1 cellular context compared by ENCODE assay signal in genomic region chr16:56608876-56609462, GRCh38.
TF ChIP-seq lines count a peak whose summit lies in the region.

No MANE protein-coding gene starts in this region.

TF ChIP-seq in HepG2, 621 proteins besides CTCF, POLR2A, EP300 and RAD21 (continues in another document):
- TF ChIP-seq ZHX1 (CRISPR knock-in tag; IDR thresholded peaks at IDR 0.05; ENCODE audit: low read depth): 0 out of 2 replicates have a peak, but pooled peaks have one; percentile 21
- TF ChIP-seq ZNF180 (CRISPR knock-in tag; IDR thresholded peaks at IDR 0.05; ENCODE audit: borderline replicate concordance, low read depth): 0 out of 2 replicates have a peak, but pooled peaks have one; percentile 59
- no peak for TF ChIP-seq ATF7 (IDR thresholded peaks at IDR 0.05)
- peak; percentile 40; the same call in 1 of the 2 replicates for TF ChIP-seq ATF7 (CRISPR knock-in tag; IDR thresholded peaks at IDR 0.05)
- TF ChIP-seq ARHGAP35 (CRISPR knock-in tag; IDR thresholded peaks at IDR 0.05; ENCODE audit: borderline replicate concordance): peak; percentile 15; the same call in 1 of the 2 replicates
- 0 out of 2 replicates have a peak, but pooled peaks have one; percentile 43 for TF ChIP-seq ZNF552 (CRISPR knock-in tag; IDR thresholded peaks at IDR 0.05; ENCODE audit: borderline replicate concordance)
- TF ChIP-seq, protein P1, sequence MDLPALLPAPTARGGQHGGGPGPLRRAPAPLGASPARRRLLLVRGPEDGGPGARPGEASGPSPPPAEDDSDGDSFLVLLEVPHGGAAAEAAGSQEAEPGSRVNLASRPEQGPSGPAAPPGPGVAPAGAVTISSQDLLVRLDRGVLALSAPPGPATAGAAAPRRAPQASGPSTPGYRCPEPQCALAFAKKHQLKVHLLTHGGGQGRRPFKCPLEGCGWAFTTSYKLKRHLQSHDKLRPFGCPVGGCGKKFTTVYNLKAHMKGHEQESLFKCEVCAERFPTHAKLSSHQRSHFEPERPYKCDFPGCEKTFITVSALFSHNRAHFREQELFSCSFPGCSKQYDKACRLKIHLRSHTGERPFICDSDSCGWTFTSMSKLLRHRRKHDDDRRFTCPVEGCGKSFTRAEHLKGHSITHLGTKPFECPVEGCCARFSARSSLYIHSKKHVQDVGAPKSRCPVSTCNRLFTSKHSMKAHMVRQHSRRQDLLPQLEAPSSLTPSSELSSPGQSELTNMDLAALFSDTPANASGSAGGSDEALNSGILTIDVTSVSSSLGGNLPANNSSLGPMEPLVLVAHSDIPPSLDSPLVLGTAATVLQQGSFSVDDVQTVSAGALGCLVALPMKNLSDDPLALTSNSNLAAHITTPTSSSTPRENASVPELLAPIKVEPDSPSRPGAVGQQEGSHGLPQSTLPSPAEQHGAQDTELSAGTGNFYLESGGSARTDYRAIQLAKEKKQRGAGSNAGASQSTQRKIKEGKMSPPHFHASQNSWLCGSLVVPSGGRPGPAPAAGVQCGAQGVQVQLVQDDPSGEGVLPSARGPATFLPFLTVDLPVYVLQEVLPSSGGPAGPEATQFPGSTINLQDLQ (CRISPR knock-in tag; IDR thresholded peaks at IDR 0.05): 0 out of 2 replicates have a peak, but pooled peaks have one; percentile 27
- TF ChIP-seq MTA1 (CRISPR knock-in tag; IDR thresholded peaks at IDR 0.05; ENCODE audit: borderline replicate concordance): 0 out of 2 replicates have a peak, but pooled peaks have one; percentile 26
- TF ChIP-seq TOPORS (CRISPR knock-in tag; IDR thresholded peaks at IDR 0.05): 0 out of 2 replicates have a peak, but pooled peaks have one; percentile 19
- TF ChIP-seq SUZ12 (IDR thresholded peaks at IDR 0.05; ENCODE audit: low read depth, low read length): no peak
- 0 out of 2 replicates have a peak, but pooled peaks have one; percentile 21 for TF ChIP-seq ZBTB34 (CRISPR knock-in tag; IDR thresholded peaks at IDR 0.05)
- TF ChIP-seq ZNF24 (IDR thresholded peaks at IDR 0.05): no peak
- peak; percentile 68; the same call in 1 of the 2 replicates for TF ChIP-seq SNAI1 (CRISPR knock-in tag; IDR thresholded peaks at IDR 0.05; ENCODE audit: borderline replicate concordance)
- no peak for TF ChIP-seq HNF1B (CRISPR knock-in tag; IDR thresholded peaks at IDR 0.05)
- TF ChIP-seq ZNF747 (CRISPR knock-in tag; IDR thresholded peaks at IDR 0.05; ENCODE audit: borderline replicate concordance): no peak
- TF ChIP-seq ZNF724P (CRISPR knock-in tag; IDR thresholded peaks at IDR 0.05; ENCODE audit: borderline replicate concordance): 0 out of 2 replicates have a peak, but pooled peaks have one; percentile 49
- 0 out of 2 replicates have a peak, but pooled peaks have one; percentile 16 for TF ChIP-seq IRF1 (CRISPR knock-in tag; IDR thresholded peaks at IDR 0.05; ENCODE audit: low read depth)
- TF ChIP-seq, protein P2, sequence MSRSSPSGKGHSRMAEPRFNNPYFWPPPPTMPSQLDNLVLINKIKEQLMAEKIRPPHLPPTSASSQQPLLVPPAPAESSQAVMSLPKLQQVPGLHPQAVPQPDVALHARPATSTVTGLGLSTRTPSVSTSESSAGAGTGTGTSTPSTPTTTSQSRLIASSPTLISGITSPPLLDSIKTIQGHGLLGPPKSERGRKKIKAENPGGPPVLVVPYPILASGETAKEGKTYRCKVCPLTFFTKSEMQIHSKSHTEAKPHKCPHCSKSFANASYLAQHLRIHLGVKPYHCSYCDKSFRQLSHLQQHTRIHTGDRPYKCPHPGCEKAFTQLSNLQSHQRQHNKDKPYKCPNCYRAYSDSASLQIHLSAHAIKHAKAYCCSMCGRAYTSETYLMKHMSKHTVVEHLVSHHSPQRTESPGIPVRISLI (CRISPR knock-in tag; IDR thresholded peaks at IDR 0.05; ENCODE audit: borderline replicate concordance): no peak
- no peak for TF ChIP-seq BRCA1 (CRISPR knock-in tag; IDR thresholded peaks at IDR 0.05)
- TF ChIP-seq TRIM24 (CRISPR knock-in tag; IDR thresholded peaks at IDR 0.05): 0 out of 2 replicates have a peak, but pooled peaks have one; percentile 12
- TF ChIP-seq, protein P3, sequence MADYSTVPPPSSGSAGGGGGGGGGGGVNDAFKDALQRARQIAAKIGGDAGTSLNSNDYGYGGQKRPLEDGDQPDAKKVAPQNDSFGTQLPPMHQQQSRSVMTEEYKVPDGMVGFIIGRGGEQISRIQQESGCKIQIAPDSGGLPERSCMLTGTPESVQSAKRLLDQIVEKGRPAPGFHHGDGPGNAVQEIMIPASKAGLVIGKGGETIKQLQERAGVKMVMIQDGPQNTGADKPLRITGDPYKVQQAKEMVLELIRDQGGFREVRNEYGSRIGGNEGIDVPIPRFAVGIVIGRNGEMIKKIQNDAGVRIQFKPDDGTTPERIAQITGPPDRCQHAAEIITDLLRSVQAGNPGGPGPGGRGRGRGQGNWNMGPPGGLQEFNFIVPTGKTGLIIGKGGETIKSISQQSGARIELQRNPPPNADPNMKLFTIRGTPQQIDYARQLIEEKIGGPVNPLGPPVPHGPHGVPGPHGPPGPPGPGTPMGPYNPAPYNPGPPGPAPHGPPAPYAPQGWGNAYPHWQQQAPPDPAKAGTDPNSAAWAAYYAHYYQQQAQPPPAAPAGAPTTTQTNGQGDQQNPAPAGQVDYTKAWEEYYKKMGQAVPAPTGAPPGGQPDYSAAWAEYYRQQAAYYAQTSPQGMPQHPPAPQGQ (CRISPR knock-in tag; IDR thresholded peaks at IDR 0.05; ENCODE audit: borderline replicate concordance): no peak; the same call in 1 of the 2 replicates
- TF ChIP-seq SIX4 (CRISPR knock-in tag; IDR thresholded peaks at IDR 0.05): no peak
- no peak for TF ChIP-seq BCL3 (CRISPR knock-in tag; IDR thresholded peaks at IDR 0.05)
- 0 out of 2 replicates have a peak, but pooled peaks have one; percentile 55 for TF ChIP-seq HNRNPL (IDR thresholded peaks at IDR 0.05; ENCODE audit: low read depth, low read length)
- TF ChIP-seq GMEB1 (CRISPR knock-in tag; IDR thresholded peaks at IDR 0.05; ENCODE audit: borderline replicate concordance): no peak
- peak; percentile 39; the same call in 1 of the 2 replicates for TF ChIP-seq ATF7-NPFF (CRISPR knock-in tag; IDR thresholded peaks at IDR 0.05; ENCODE audit: low read depth)
- TF ChIP-seq RCOR2 (CRISPR knock-in tag; IDR thresholded peaks at IDR 0.05): no peak
- no peak for TF ChIP-seq ZNF138 (CRISPR knock-in tag; IDR thresholded peaks at IDR 0.05; ENCODE audit: low read depth)
- TF ChIP-seq, protein P4, sequence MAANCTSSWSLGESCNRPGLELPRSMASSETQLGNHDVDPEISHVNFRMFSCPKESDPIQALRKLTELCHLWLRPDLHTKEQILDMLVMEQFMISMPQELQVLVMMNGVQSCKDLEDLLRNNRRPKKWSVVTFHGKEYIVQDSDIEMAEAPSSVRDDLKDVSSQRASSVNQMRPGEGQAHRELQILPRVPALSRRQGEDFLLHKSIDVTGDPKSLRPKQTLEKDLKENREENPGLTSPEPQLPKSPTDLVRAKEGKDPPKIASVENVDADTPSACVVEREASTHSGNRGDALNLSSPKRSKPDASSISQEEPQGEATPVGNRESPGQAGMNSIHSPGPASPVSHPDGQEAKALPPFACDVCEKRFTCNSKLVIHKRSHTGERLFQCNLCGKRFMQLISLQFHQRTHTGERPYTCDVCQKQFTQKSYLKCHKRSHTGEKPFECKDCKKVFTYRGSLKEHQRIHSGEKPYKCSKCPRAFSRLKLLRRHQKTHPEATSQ (CRISPR knock-in tag; IDR thresholded peaks at IDR 0.05; ENCODE audit: borderline replicate concordance): 0 out of 2 replicates have a peak, but pooled peaks have one; percentile 17
- no peak for TF ChIP-seq NCOA5 (CRISPR knock-in tag; IDR thresholded peaks at IDR 0.05)
- no peak for TF ChIP-seq PTBP1 (IDR thresholded peaks at IDR 0.05; ENCODE audit: low read depth, low read length, poor library complexity, severe bottlenecking)
- TF ChIP-seq SIN3A (IDR thresholded peaks at IDR 0.05; ENCODE audit: borderline replicate concordance, low read depth, low read length): 0 out of 2 replicates have a peak, but pooled peaks have one; percentile 10
- peak; percentile 52; the same call in 1 of the 2 replicates for TF ChIP-seq ZNF232 (CRISPR knock-in tag; IDR thresholded peaks at IDR 0.05; ENCODE audit: borderline replicate concordance)
- 0 out of 2 replicates have a peak, but pooled peaks have one; percentile 8 for TF ChIP-seq ZNF317 (CRISPR knock-in tag; IDR thresholded peaks at IDR 0.05)
- peak; percentile 14 for TF ChIP-seq DBP (CRISPR knock-in tag; IDR thresholded peaks at IDR 0.05; ENCODE audit: not compliant biosample characterization)
- TF ChIP-seq ZNF691 (CRISPR knock-in tag; IDR thresholded peaks at IDR 0.05; ENCODE audit: borderline replicate concordance, low read depth): peak; percentile 33; the same call in 1 of the 2 replicates
